16 cellular contexts compared by ENCODE assay signal in genomic region chr7:139666501-139666900, GRCh38.
DNase-seq lines count a peak whose midpoint lies in the region; ATAC-seq, FAIRE-seq and TF ChIP-seq lines count a peak whose summit lies in the region.
"Had no signal": no experiment of that assay in that cellular context is flagged by ENCODE, and none has a peak within 500 bp of the region (broad histone marks: within the 10 kb centered on the region; RNA-seq: fewer than 3 reads in every experiment).

No MANE protein-coding gene starts in this region.

- H2BK15ac ChIP-seq in mesenchymal stem cell (ENCODE audit: low read depth, poor library complexity, severe bottlenecking): no peak overlapping the region

- H2BK12ac ChIP-seq in mesenchymal stem cell (ENCODE audit: low read length in 2 of 2): no peak overlapping the region

- H3K36me3 ChIP-seq in cardiac muscle cell (no peaks in the 10 kb centered on the region), left ventricle myocardium inferior (no peaks in the 10 kb centered on the region), K562 (ENCODE audit: control insufficient read depth, insufficient read depth, low read length) (no peaks in the 10 kb centered on the region), mesenchymal stem cell (ENCODE audit: control insufficient read depth in 1 of 2, insufficient read depth in 2 of 2, low read depth in 1 of 2, low read length in 2 of 2) (peaks cover 0 to 6% of the 10 kb centered on the region in 2 experiments)

- in situ Hi-C loops in K562 (cut with MboI): no loop called here

- H3K9me1 ChIP-seq in K562 (ENCODE audit: control insufficient read depth, insufficient read depth, low read length): no peaks in the 10 kb centered on the region

- peaks cover 26% of the 10 kb centered on the region for H3K79me1 ChIP-seq in mesenchymal stem cell (replicated peaks; ENCODE audit: low read length, poor library complexity, severe bottlenecking)

- H2BK120ac ChIP-seq in mesenchymal stem cell (ENCODE audit: low read depth, low read length): no peak overlapping the region

- H3K4me2 ChIP-seq in K562 (ENCODE audit: insufficient read depth, low read length) (no peak overlapping the region), mesenchymal stem cell (ENCODE audit: low read length, poor library complexity, severe bottlenecking) (no peak overlapping the region)
- H3K4me2 ChIP-seq: BLaER1 had no signal

- CTCF ChIA-PET in K562 (lab: Yijun Ruan, JAX; ENCODE audit: low intra/inter-chr PET ratio): no interaction called here

- H3K79me2 ChIP-seq in K562 (ENCODE audit: control insufficient read depth, insufficient read depth, low read length): no peaks in the 10 kb centered on the region

- H3K23ac ChIP-seq in mesenchymal stem cell (ENCODE audit: low read length in 2 of 2): no peak overlapping the region

- TF ChIP-seq EP300 in K562 (IDR thresholded peaks at IDR 0.05; ENCODE audit: low read length): no peak

- H3K14ac ChIP-seq in mesenchymal stem cell (ENCODE audit: low read length in 2 of 2): no peak overlapping the region

- H3K4me3 ChIP-seq in cardiac muscle cell: no peak overlapping the region
- H3K4me3 ChIP-seq in left ventricle myocardium inferior: no peak overlapping the region
- H3K4me3 ChIP-seq in K562: no peak overlapping the region
- H3K4me3 ChIP-seq in mesenchymal stem cell (ENCODE audit: insufficient read depth in 1 of 2, low read depth in 1 of 2, low read length in 2 of 2): no peak overlapping the region
- H3K4me3 ChIP-seq: BLaER1 had no signal

- no peak overlapping the region for H2AFZ ChIP-seq in K562 (ENCODE audit: low read depth, low read length)
- no peak overlapping the region for H2AFZ ChIP-seq in mesenchymal stem cell (ENCODE audit: low read depth, low read length)

- DNase-seq in cardiac muscle cell (ENCODE audit: low read depth in 1 of 2, low spot score in 1 of 2): no peak
- DNase-seq in left ventricle myocardium inferior: no peak
- no peak for DNase-seq in K562 (ENCODE audit: extremely low read depth in 1 of 4, low spot score in 3 of 4)
- DNase-seq in mesenchymal stem cell: no peak
- DNase-seq in NCI-H82 treated with DMSO at 0.1 percent for 48 hours (lab: John Stamatoyannopoulos, UW; ENCODE audit: unreplicated experiment): no peak
- no peak for DNase-seq in NOMO-1 treated with dmso at 0.1 percent for 144 hours (lab: John Stamatoyannopoulos, UW; ENCODE audit: unreplicated experiment)
- DNase-seq: AML-193; Caco-2; CD8-positive, alpha-beta memory T cell; DND-41; GDM1; HCEC 1CT had no signal

- H3K18ac ChIP-seq in mesenchymal stem cell (ENCODE audit: low read depth in 1 of 2, low read length in 2 of 2): peak overlapping the region in 1 of 2 experiments; percentile 54

- intact Hi-C loops in left ventricle myocardium inferior (cut with micrococcal nuclease): no loop called here
- intact Hi-C loops in K562 (cut with micrococcal nuclease): no loop called here

- POLR2A ChIA-PET in K562 (lab: Yijun Ruan, JAX): interaction anchor here (0.6 kb wide), 1 partner anchor 106 kb away, joined by 3 read pairs; no protein-coding TSS in a partner anchor

- H3K4ac ChIP-seq in mesenchymal stem cell (ENCODE audit: low read depth in 1 of 2, low read length in 2 of 2): no peak overlapping the region

- no peak for ATAC-seq in K562
- ATAC-seq in HG02759 (IDR thresholded peaks at IDR 0.05; ENCODE audit: unreplicated experiment): no peak

- TF ChIP-seq CTCF in cardiac muscle cell (IDR thresholded peaks at IDR 0.05; ENCODE audit: low read depth, low read length): no peak
- no peak for TF ChIP-seq CTCF in left ventricle myocardium inferior (IDR thresholded peaks at IDR 0.05; ENCODE audit: borderline replicate concordance)
- no peak for TF ChIP-seq CTCF in K562 (IDR thresholded peaks at IDR 0.05 in 2 of 3, conservative IDR thresholded peaks at IDR 0.05 in 1 of 3; ENCODE audit: insufficient read depth in 2 of 3, low read depth in 1 of 3, low read length in 3 of 3)

- TF ChIP-seq POLR2A in K562 (conservative IDR thresholded peaks at IDR 0.05): no peak

- H3K9me3 ChIP-seq in cardiac muscle cell (ENCODE audit: low read depth): no peaks in the 10 kb centered on the region
- no peaks in the 10 kb centered on the region for H3K9me3 ChIP-seq in left ventricle myocardium inferior (replicated peaks)
- H3K9me3 ChIP-seq in K562 (replicated peaks; ENCODE audit: control insufficient read depth, insufficient read depth, low read depth, low read length): no peaks in the 10 kb centered on the region
- H3K9me3 ChIP-seq in mesenchymal stem cell (ENCODE audit: control insufficient read depth, low read length): no peaks in the 10 kb centered on the region
- H3K9me3 ChIP-seq: BLaER1, Caco-2 had no signal

- no peak for TF ChIP-seq RAD21 in K562 (CRISPR knock-in tag; conservative IDR thresholded peaks at IDR 0.05 in 1 of 2, IDR thresholded peaks at IDR 0.05 in 1 of 2)

- H4K8ac ChIP-seq in mesenchymal stem cell (ENCODE audit: low read length): peak overlapping the region; percentile 23

- H2AK5ac ChIP-seq in mesenchymal stem cell (ENCODE audit: low read length, severe bottlenecking): no peak overlapping the region

- H4K91ac ChIP-seq in mesenchymal stem cell (ENCODE audit: low read length): no peak overlapping the region

- FAIRE-seq in K562 (lab: Jason Lieb, UNC): no peak
- FAIRE-seq: GM19239 had no signal

- H4K20me1 ChIP-seq in K562 (replicated peaks; ENCODE audit: control insufficient read depth, insufficient read depth, low read length): no peaks in the 10 kb centered on the region

- H3K27ac ChIP-seq in cardiac muscle cell (peak overlapping the region; percentile 63), left ventricle myocardium inferior (replicated peaks) (no peak overlapping the region), K562 (ENCODE audit: extremely low read depth, low read depth, low read length) (no peak overlapping the region), mesenchymal stem cell (ENCODE audit: low read length, poor library complexity, severe bottlenecking) (no peak overlapping the region)
- H3K27ac ChIP-seq: 22Rv1, BLaER1 had no signal

- H3K4me1 ChIP-seq in cardiac muscle cell (ENCODE audit: low read depth) (peaks cover 23% of the 10 kb centered on the region), left ventricle myocardium inferior (peaks cover 59% of the 10 kb centered on the region), K562 (replicated peaks in 1 of 2; ENCODE audit: control insufficient read depth in 2 of 2, insufficient read depth in 2 of 2, low read length in 2 of 2) (peaks cover 0 to 6% of the 10 kb centered on the region in 2 experiments; a peak in 1 of 5 replicates), mesenchymal stem cell (ENCODE audit: control insufficient read depth, insufficient read depth, low read depth, low read length) (peaks cover 4% of the 10 kb centered on the region)

- 66% methylated on average over 5 of the region's 5 CpGs for WGBS in K562 (ENCODE audit: insufficient coverage, low coverage, missing lambda C conversion rate)
- WGBS in mesenchymal stem cell: 99% methylated on average over 5 of the region's 5 CpGs

- H3K27me3 ChIP-seq in cardiac muscle cell (no peaks in the 10 kb centered on the region), left ventricle myocardium inferior (ENCODE audit: low read depth) (no peaks in the 10 kb centered on the region), K562 (ENCODE audit: control insufficient read depth in 2 of 2, insufficient read depth in 2 of 2, low read length in 2 of 2) (no peaks in the 10 kb centered on the region), mesenchymal stem cell (ENCODE audit: control insufficient read depth in 1 of 2, insufficient read depth in 1 of 2, low read length in 2 of 2) (no peaks in the 10 kb centered on the region)
- H3K27me3 ChIP-seq: BLaER1 had no signal

- no TSS peak for BruUV-seq in K562 (replicated peaks; lab: Mats Ljungman, UMichigan)

- H2BK5ac ChIP-seq in mesenchymal stem cell (ENCODE audit: low read depth, low read length, poor library complexity, severe bottlenecking): no peak overlapping the region

- H3K9ac ChIP-seq in K562 (ENCODE audit: insufficient read depth in 1 of 2, low read depth in 2 of 2, low read length in 2 of 2) (no peak overlapping the region), mesenchymal stem cell (ENCODE audit: low read length) (no peak overlapping the region)
- H3K9ac ChIP-seq: BLaER1 had no signal

TF ChIP-seq in K562, 482 proteins besides CTCF, POLR2A, EP300 and RAD21 (continues in another document):
- TF ChIP-seq NRF1 (conservative IDR thresholded peaks at IDR 0.05 in 1 of 2, IDR thresholded peaks at IDR 0.05 in 1 of 2) (no peak), CBFA2T2 (conservative IDR thresholded peaks at IDR 0.05) (no peak), ILF3 (IDR thresholded peaks at IDR 0.05; ENCODE audit: borderline replicate concordance) (no peak), MAFF (IDR thresholded peaks at IDR 0.05; ENCODE audit: low read length) (peak; percentile 82), ZNF766 (CRISPR knock-in tag; conservative IDR thresholded peaks at IDR 0.05) (no peak), ESRRA (IDR thresholded peaks at IDR 0.05; ENCODE audit: borderline replicate concordance, low read depth) (no peak), E2F8 (IDR thresholded peaks at IDR 0.05; ENCODE audit: low read depth, partially characterized antibody) (no peak)
